3 cellular contexts compared by ENCODE assay signal in the genomic region with DNA sequence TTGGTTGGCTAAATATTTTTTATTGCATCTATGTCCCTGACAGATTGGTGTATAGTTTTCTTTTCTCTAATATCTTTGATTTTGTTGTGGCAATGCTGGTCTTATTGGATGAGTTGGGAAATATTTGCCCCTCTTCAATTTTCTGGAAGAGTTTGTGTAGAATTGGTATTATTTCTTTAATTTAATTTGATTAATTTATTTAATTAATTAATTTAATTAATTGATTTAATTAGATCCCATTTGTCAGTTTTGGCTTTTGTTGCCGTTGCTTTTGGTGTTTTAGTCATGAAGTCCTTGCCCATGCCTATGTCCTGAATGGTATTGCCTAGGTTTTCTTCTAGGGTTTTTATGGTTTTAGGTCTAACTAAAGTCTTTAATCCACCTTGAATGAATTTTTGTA.
DNase-seq lines count a peak whose midpoint lies in the region; ATAC-seq, FAIRE-seq and TF ChIP-seq lines count a peak whose summit lies in the region.
"Not testable (repeated sequence)": the region's sequence is repeated elsewhere in the genome, so short reads cannot be mapped to it uniquely, and the experiment has no call there.

No MANE protein-coding gene starts in this region.

- not testable (repeated sequence) for H3K4me1 Mint-ChIP-seq in WTC11

- H3K27ac Mint-ChIP-seq in WTC11, result not testable (repeated sequence)

- peaks cover 25% of the 10 kb centered on the region for H3K9me3 Mint-ChIP-seq in WTC11

- not testable (repeated sequence) for DNase-seq in D721Med (ENCODE audit: insufficient read length, low spot score); WTC11 (ENCODE audit: low spot score)

- not testable (repeated sequence) for TF ChIP-seq CTCF in D721Med (IDR thresholded peaks at IDR 0.05; ENCODE audit: insufficient read depth, missing control alignments); WTC11 (IDR thresholded peaks at IDR 0.05)

- H3K36me3 Mint-ChIP-seq in WTC11, result not testable (repeated sequence)

- H3K4me3 Mint-ChIP-seq in WTC11, result not testable (repeated sequence)

- POLR2A ChIA-PET in WTC11 (lab: Charles Lee), result not testable (repeated sequence)

- not testable (repeated sequence) for H3K27me3 Mint-ChIP-seq in WTC11 (ENCODE audit: low read depth)

- CTCF ChIA-PET in WTC11 (lab: Charles Lee), result not testable (repeated sequence)

- not testable (repeated sequence) for ATAC-seq in WTC11

- FAIRE-seq in D721Med (lab: Jason Lieb, UNC), result peak; percentile 32
- peak; percentile 5 for FAIRE-seq in colon (lab: Jason Lieb, UNC)

TF ChIP-seq in WTC11, 78 proteins besides CTCF, POLR2A, EP300 and RAD21:
- peak; percentile 94 for TF ChIP-seq HMGA2 (CRISPR knock-in tag; IDR thresholded peaks at IDR 0.05)
